Comparison of ENCODE assay signal across 8 cellular contexts in genomic region chr7:151448261-151449252, GRCh38. TPM values are rescaled to one million over a fixed set of nuclear protein-coding genes. Genes with fewer than 3 reads are reported as not detected.
DNase-seq lines count a peak whose midpoint lies in the region; ATAC-seq and TF ChIP-seq lines count a peak whose summit lies in the region.

No MANE protein-coding gene starts in this region.

- H3K9me3 Mint-ChIP-seq in memory B cell, result no peaks in the 10 kb centered on the region

- no peaks in the 10 kb centered on the region for H3K27me3 ChIP-seq in effector memory CD4-positive, alpha-beta T cell (replicated peaks; ENCODE audit: control insufficient read depth, insufficient read depth, low read length, poor library complexity, severe bottlenecking)

- peaks cover 2% of the 10 kb centered on the region for H3K4me1 ChIP-seq in effector memory CD4-positive, alpha-beta T cell (ENCODE audit: control insufficient read depth, insufficient read depth, low read length, poor library complexity, severe bottlenecking)

- peak overlapping the region; percentile 56 for H3K27ac ChIP-seq in effector memory CD4-positive, alpha-beta T cell (ENCODE audit: insufficient read depth, low read length, poor library complexity, severe bottlenecking)

- no peaks in the 10 kb centered on the region for H3K4me1 Mint-ChIP-seq in memory B cell

- H3K4me3 Mint-ChIP-seq in memory B cell, result peak overlapping the region; percentile 78

- peak overlapping the region; percentile 23 for H3K4me3 ChIP-seq in HFF-Myc (replicated peaks; ENCODE audit: low read depth, low read length)
- peak overlapping the region; percentile 70 for H3K4me3 ChIP-seq in effector memory CD4-positive, alpha-beta T cell (ENCODE audit: insufficient read depth, low read depth, low read length, poor library complexity, severe bottlenecking)

- no peak overlapping the region for H3K27ac Mint-ChIP-seq in memory B cell

- DNase-seq in Daoy (ENCODE audit: low read depth), result peak; percentile 65
- DNase-seq in HFF-Myc (ENCODE audit: extremely low read depth, low read depth), result no peak
- peak; percentile 15 for DNase-seq in NCI-H345 treated with DMSO at 0.1 percent for 48 hours (lab: John Stamatoyannopoulos, UW; ENCODE audit: unreplicated experiment)
- DNase-seq in activated CD8-positive, alpha-beta memory T cell treated with anti-CD3 and anti-CD28 coated beads for 1 hour (ENCODE audit: extremely low read depth in 1 of 2, low read depth in 1 of 2), result peak; percentile 54 to 63
- peak; percentile 56 to 68 (median 67) for DNase-seq in effector memory CD4-positive, alpha-beta T cell
- DNase-seq in memory B cell (ENCODE audit: low spot score in 2 of 2), result peak; percentile 75 to 86
- DNase-seq in stimulated activated CD8-positive, alpha-beta memory T cell treated with anti-CD3 and anti-CD28 coated beads, Interleukin-12 subunit alpha, Interleukin-12 subunit beta, amount 100 ng/mL, for 4 hours (ENCODE audit: low read depth), result peak; percentile 56
- no peak for DNase-seq in DMS153 (lab: John Stamatoyannopoulos, UW)

- ATAC-seq in memory B cell (ENCODE audit: low read depth), result peak; percentile 83

- H3K36me3 Mint-ChIP-seq in memory B cell, result no peaks in the 10 kb centered on the region

- peak; percentile 71 for TF ChIP-seq CTCF in HFF-Myc (IDR thresholded peaks at IDR 0.05; ENCODE audit: low read depth, low read length, missing control alignments)

- H3K27me3 Mint-ChIP-seq in memory B cell, result peaks cover 10% of the 10 kb centered on the region

- no peaks in the 10 kb centered on the region for H3K9me3 ChIP-seq in effector memory CD4-positive, alpha-beta T cell (ENCODE audit: control insufficient read depth, low read length)

- H3K36me3 ChIP-seq in effector memory CD4-positive, alpha-beta T cell (ENCODE audit: control insufficient read depth, insufficient read depth, low read length), result no peaks in the 10 kb centered on the region

RNA-seq across cellular contexts. Expression of gene CRYGN, which starts 8.6 kb away (rescaled TPM):
- 0.17 TPM in 1 of 2 replicates, not detected in the other for total RNA-seq in Daoy (2014; rRNA removed; shearing (Covaris generic))

RNA-seq across cellular contexts. Expression of gene WDR86, which starts 38.7 kb away (rescaled TPM):
- 0.06 and 0.48 TPM in 2 replicates for total RNA-seq in Daoy (2014; rRNA removed; shearing (Covaris generic))

Comparison
In these comparisons a context has a peak if more than half of its experiments do, and no peak if none do; other contexts are left out.
1. DNase-seq: peak in Daoy (single experiment), NCI-H345 treated with DMSO at 0.1 percent for 48 hours (single experiment), activated CD8-positive, alpha-beta memory T cell treated with anti-CD3 and anti-CD28 coated beads for 1 hour (2 of 2), effector memory CD4-positive, alpha-beta T cell (3 of 3), memory B cell (2 of 2) and stimulated activated CD8-positive, alpha-beta memory T cell treated with anti-CD3 and anti-CD28 coated beads, Interleukin-12 subunit alpha, Interleukin-12 subunit beta, amount 100 ng/mL, for 4 hours (single experiment); none in HFF-Myc (single experiment) and DMS153 (single experiment).